Comparison of ENCODE assay signal across 21 cellular contexts in genomic region chr4:165766018-165766417, GRCh38.
"Had no signal": no experiment of that assay in that cellular context is flagged by ENCODE, and none has a peak within 500 bp of the region (broad histone marks: within the 10 kb centered on the region; RNA-seq: fewer than 3 reads in every experiment).

No MANE protein-coding gene starts in this region.

- H3K9me3 ChIP-seq: ascending aorta, esophagus muscularis mucosa, SJSA1, suprapubic skin, transverse colon, vagina had no signal

- H3K27me3 Mint-ChIP-seq: activated naive CD4-positive, alpha-beta T cell treated with anti-CD3 and anti-CD28 coated beads, Interleukin-2, amount 10 ng/mL, durations not matched to agents 7 days and 5 days; stimulated activated naive CD8-positive, alpha-beta T cell treated with anti-CD3 and anti-CD28 coated beads, Interleukin-15, amount 100 ng/mL, for 72 hours had no signal

- H3K4me1 ChIP-seq: ascending aorta, parathyroid adenoma, SJSA1, transverse colon, vagina had no signal

- H3K27me3 ChIP-seq: ascending aorta, esophagus muscularis mucosa, SJSA1, suprapubic skin, transverse colon, vagina had no signal

- H3K4me3 ChIP-seq: ascending aorta, coronary artery, esophagus muscularis mucosa, SJSA1, suprapubic skin, transverse colon, vagina had no signal

- DNase-seq: activated CD4-positive, alpha-beta T cell treated with anti-CD3 and anti-CD28 coated beads, Interleukin-2, amount 50 U/mL, for 1 hour; activated CD8-positive, alpha-beta memory T cell treated with anti-CD3 and anti-CD28 coated beads, Interleukin-2, amount 50 U/mL, for 4 hours; activated effector memory CD4-positive, alpha-beta T cell treated with Interleukin-2 at 50 U/mL for 16 hours; activated naive CD4-positive, alpha-beta T cell treated with anti-CD3 and anti-CD28 coated beads, Interleukin-2, amount 10 ng/mL, durations not matched to agents 7 days and 5 days; activated T-cell treated with anti-CD3 and anti-CD28 coated beads, Interleukin-2, amount 50 U/mL, for 48 hours; effector CD4-positive, alpha-beta T cell; hypothalamus; naive thymus-derived CD8-positive, alpha-beta T cell; stimulated activated CD4-positive, alpha-beta T cell treated with anti-CD3 and anti-CD28 coated beads, Interleukin-2, amount 100 ng/mL, for 24 hours; stimulated activated naive CD8-positive, alpha-beta T cell treated with anti-CD3 and anti-CD28 coated beads, Interleukin-15, amount 100 ng/mL, for 72 hours; SW 1271; T-helper 2 cell; transverse colon had no signal

- ATAC-seq: activated CD4-positive, CD25-positive, alpha-beta regulatory T cell treated with anti-CD3 and anti-CD28 coated beads, Interleukin-2, amount 50 U/mL, for 24 hours; naive thymus-derived CD8-positive, alpha-beta T cell; stimulated activated naive CD8-positive, alpha-beta T cell treated with anti-CD3 and anti-CD28 coated beads, Interleukin-15, amount 100 ng/mL, for 72 hours had no signal

- H3K27ac Mint-ChIP-seq: activated naive CD4-positive, alpha-beta T cell treated with anti-CD3 and anti-CD28 coated beads, Interleukin-2, amount 10 ng/mL, durations not matched to agents 7 days and 5 days; naive thymus-derived CD8-positive, alpha-beta T cell; stimulated activated naive CD8-positive, alpha-beta T cell treated with anti-CD3 and anti-CD28 coated beads, Interleukin-15, amount 100 ng/mL, for 72 hours had no signal

- H3K4me1 Mint-ChIP-seq: activated naive CD4-positive, alpha-beta T cell treated with anti-CD3 and anti-CD28 coated beads, Interleukin-2, amount 10 ng/mL, durations not matched to agents 7 days and 5 days; naive thymus-derived CD8-positive, alpha-beta T cell; stimulated activated naive CD8-positive, alpha-beta T cell treated with anti-CD3 and anti-CD28 coated beads, Interleukin-15, amount 100 ng/mL, for 72 hours had no signal

- H3K4me3 Mint-ChIP-seq: activated naive CD4-positive, alpha-beta T cell treated with anti-CD3 and anti-CD28 coated beads, Interleukin-2, amount 10 ng/mL, durations not matched to agents 7 days and 5 days; naive thymus-derived CD8-positive, alpha-beta T cell; stimulated activated naive CD8-positive, alpha-beta T cell treated with anti-CD3 and anti-CD28 coated beads, Interleukin-15, amount 100 ng/mL, for 72 hours had no signal

- H3K36me3 ChIP-seq: ascending aorta, esophagus muscularis mucosa, SJSA1, suprapubic skin, transverse colon, vagina had no signal

- H3K36me3 Mint-ChIP-seq: activated naive CD4-positive, alpha-beta T cell treated with anti-CD3 and anti-CD28 coated beads, Interleukin-2, amount 10 ng/mL, durations not matched to agents 7 days and 5 days; naive thymus-derived CD8-positive, alpha-beta T cell had no signal

- H3K27ac ChIP-seq: ascending aorta, coronary artery, parathyroid adenoma, SJSA1, suprapubic skin, transverse colon, vagina had no signal

- H3K9me3 Mint-ChIP-seq: stimulated activated naive CD8-positive, alpha-beta T cell treated with anti-CD3 and anti-CD28 coated beads, Interleukin-15, amount 100 ng/mL, for 72 hours had no signal
